In the genomic region with DNA sequence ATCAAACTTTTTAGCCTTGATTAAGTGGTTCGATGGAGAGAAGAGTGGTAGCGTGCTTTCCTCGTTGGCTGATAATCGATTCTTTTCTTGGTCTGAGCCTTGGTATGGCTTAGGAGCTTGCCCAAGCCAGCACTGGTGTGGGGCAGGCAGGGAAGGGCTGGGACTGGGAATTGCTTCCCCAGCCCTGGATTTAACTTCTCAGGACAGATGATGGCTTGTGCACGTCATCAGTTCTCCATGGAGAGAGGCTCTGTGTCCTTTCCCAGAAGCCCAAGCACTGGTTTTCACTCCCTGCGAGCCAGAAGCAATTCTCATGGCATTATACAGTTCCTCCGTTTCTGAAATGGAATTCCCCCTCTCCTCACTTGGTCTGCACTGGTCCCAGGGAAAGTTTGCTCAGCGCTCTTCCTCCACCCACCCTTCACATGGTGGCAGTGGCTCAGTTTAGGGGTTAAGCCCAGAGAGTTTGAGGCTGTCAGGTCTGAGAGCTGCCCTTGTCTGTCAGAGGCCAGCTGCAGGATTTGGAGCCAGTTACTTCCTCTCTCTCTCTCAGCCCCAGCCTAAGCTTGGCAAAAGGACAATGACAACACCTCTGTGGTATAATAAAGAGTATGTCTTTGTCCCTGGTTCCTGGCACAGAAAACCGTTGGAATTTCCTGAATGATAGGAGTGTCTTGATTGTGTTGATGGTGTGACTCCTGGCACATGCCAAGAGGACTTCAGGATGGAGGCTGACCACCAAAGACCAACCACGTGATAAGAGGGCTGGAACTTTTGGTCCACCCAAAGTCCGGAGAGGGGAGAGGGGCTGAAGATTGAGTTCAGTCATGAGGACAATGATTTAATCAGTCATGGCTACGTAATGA, we compare ENCODE assay signal across 9 cellular contexts.
DNase-seq lines count a peak whose midpoint lies in the region; ATAC-seq and TF ChIP-seq lines count a peak whose summit lies in the region.
"Had no signal": no experiment of that assay in that cellular context is flagged by ENCODE, and none has a peak within 500 bp of the region (broad histone marks: within the 10 kb centered on the region; RNA-seq: fewer than 3 reads in every experiment).

No MANE protein-coding gene starts in this region.

- peak overlapping the region; percentile 46 for H3K27ac ChIP-seq in subcutaneous abdominal adipose tissue (ENCODE audit: low read depth, low read length)
- no peak overlapping the region for H3K27ac ChIP-seq in MM.1S (ENCODE audit: low read length)

- no peaks in the 10 kb centered on the region for H3K9me2 ChIP-seq in MM.1S (replicated peaks; ENCODE audit: insufficient read depth, low read length)

- peaks cover 7 to 34% (median 26%) of the 10 kb centered on the region in 5 donors for H3K4me1 ChIP-seq in subcutaneous abdominal adipose tissue (ENCODE audit: control insufficient read depth in 5 of 5, insufficient read depth in 5 of 5, low read length in 5 of 5)
- no peaks in the 10 kb centered on the region for H3K4me1 ChIP-seq in MM.1S (ENCODE audit: low read length)

- ATAC-seq in left colon (peak; percentile 56), GM18502 (IDR thresholded peaks at IDR 0.05; ENCODE audit: poor library complexity, unreplicated experiment) (no peak)

- H4K20me1 ChIP-seq in MM.1S (ENCODE audit: insufficient read depth, low read length), result no peaks in the 10 kb centered on the region

- DNase-seq in NCI-H1105 treated with DMSO at 0.1 percent for 48 hours (lab: John Stamatoyannopoulos, UW) (peak; percentile 6), NCI-H1105 (lab: John Stamatoyannopoulos, UW) (no peak), astrocyte of the hippocampus (ENCODE audit: low read depth, low spot score) (peak; percentile 33), left colon (peak in 1 of 2 donors; percentile 23), MM.1S (no peak), NK-92 (lab: John Stamatoyannopoulos, UW; ENCODE audit: unreplicated experiment) (no peak)
- DNase-seq: activated gamma-delta T cell had no signal

- no peak overlapping the region for H2AFZ ChIP-seq in MM.1S (ENCODE audit: low read length)

- no peak overlapping the region for H3K4me3 ChIP-seq in subcutaneous abdominal adipose tissue (ENCODE audit: low read depth in 1 of 5, low read length in 5 of 5)
- H3K4me3 ChIP-seq in MM.1S (ENCODE audit: low read length), result no peak overlapping the region

- H3K27me3 ChIP-seq in subcutaneous abdominal adipose tissue (ENCODE audit: control insufficient read depth in 5 of 5, insufficient read depth in 4 of 5, low read length in 5 of 5), result peaks cover 0 to 12% (median 5%) of the 10 kb centered on the region in 5 donors
- no peaks in the 10 kb centered on the region for H3K27me3 ChIP-seq in MM.1S (replicated peaks; ENCODE audit: insufficient read depth, low read length)

- no peak overlapping the region for H3K4me2 ChIP-seq in MM.1S (ENCODE audit: low read depth, low read length)

- H3K36me3 ChIP-seq in subcutaneous abdominal adipose tissue (ENCODE audit: control insufficient read depth in 5 of 5, insufficient read depth in 5 of 5, low read length in 5 of 5) (no peaks in the 10 kb centered on the region), MM.1S (replicated peaks; ENCODE audit: insufficient read depth, low read length) (no peaks in the 10 kb centered on the region)

- H3K79me2 ChIP-seq in MM.1S (ENCODE audit: low read length), result no peaks in the 10 kb centered on the region

- H3F3A ChIP-seq in MM.1S (ENCODE audit: insufficient read depth, low read length), result no peaks in the 10 kb centered on the region

- H3K9ac ChIP-seq in subcutaneous abdominal adipose tissue (ENCODE audit: low read length in 5 of 5) (no peak overlapping the region), MM.1S (ENCODE audit: low read length) (no peak overlapping the region)

- intact Hi-C loops in left colon (cut with DNase I, micrococcal nuclease), result no loop called here

- no peak for TF ChIP-seq CTCF in MM.1S (IDR thresholded peaks at IDR 0.05; ENCODE audit: low read length)

- peaks cover 0 to 5% (median 0%) of the 10 kb centered on the region in 5 donors for H3K9me3 ChIP-seq in subcutaneous abdominal adipose tissue (ENCODE audit: control insufficient read depth in 5 of 5, low read length in 5 of 5)
- H3K9me3 ChIP-seq in MM.1S (replicated peaks; ENCODE audit: insufficient read depth, low read length), result no peaks in the 10 kb centered on the region

Comparison
In these comparisons a context has a peak if more than half of its experiments do, and no peak if none do; other contexts are left out.
1. DNase-seq: peak in NCI-H1105 treated with DMSO at 0.1 percent for 48 hours (single experiment) and astrocyte of the hippocampus (single experiment); none in NCI-H1105 (single experiment), MM.1S (single experiment) and NK-92 (single experiment).